Comparison of ENCODE assay signal across 24 cellular contexts in the genomic region with DNA sequence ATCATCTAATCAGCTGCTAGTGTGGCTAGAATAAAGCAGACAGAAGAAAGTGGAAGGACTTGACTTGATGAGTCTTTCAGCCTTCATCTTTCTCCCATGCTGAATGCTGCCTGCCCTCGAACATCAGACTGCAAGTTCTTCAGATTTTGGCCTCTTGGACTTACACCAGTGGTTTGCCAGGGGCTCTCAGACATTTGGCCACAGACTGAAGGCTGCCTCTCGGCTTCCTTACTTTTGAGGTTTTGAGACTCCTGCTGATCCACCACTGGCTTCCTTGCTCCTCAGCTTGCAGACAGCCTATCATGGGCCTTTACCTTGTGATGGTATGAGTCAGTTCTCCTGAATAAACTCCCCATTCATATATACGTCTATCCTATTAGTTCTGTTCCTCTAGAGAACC. TPM values are rescaled to one million over a fixed set of nuclear protein-coding genes. Genes with fewer than 3 reads are reported as not detected.
"Had no signal": no experiment of that assay in that cellular context is flagged by ENCODE, and none has a peak within 500 bp of the region (broad histone marks: within the 10 kb centered on the region; RNA-seq: fewer than 3 reads in every experiment).

No MANE protein-coding gene starts in this region.

- H3K4me3 ChIP-seq: colonic mucosa, coronary artery, dorsolateral prefrontal cortex, esophagus squamous epithelium, gastrocnemius medialis, gastroesophageal sphincter, heart left ventricle, heart right ventricle had no signal

- H3K4me1 ChIP-seq: colonic mucosa, esophagus squamous epithelium, foreskin keratinocyte, gastrocnemius medialis, gastroesophageal sphincter, heart left ventricle, heart right ventricle had no signal

- H3K27ac Mint-ChIP-seq: dendritic cell treated with granulocyte-macrophage colony-stimulating factor and Interleukin-4, amounts not matched to agents 40 ng/mL and 50 ng/mL, for 4 days; effector memory CD8-positive, alpha-beta T cell; endodermal cell had no signal

- H3K9me3 ChIP-seq: colonic mucosa, esophagus squamous epithelium, gastrocnemius medialis had no signal

- H3K36me3 ChIP-seq: colonic mucosa, esophagus squamous epithelium, gastrocnemius medialis, gastroesophageal sphincter, heart left ventricle, heart right ventricle had no signal

- H3K27me3 ChIP-seq: colonic mucosa, dorsolateral prefrontal cortex, esophagus squamous epithelium, foreskin keratinocyte, gastrocnemius medialis, heart left ventricle had no signal

- H3K4me3 Mint-ChIP-seq: dendritic cell treated with granulocyte-macrophage colony-stimulating factor and Interleukin-4, amounts not matched to agents 40 ng/mL and 50 ng/mL, for 4 days; effector memory CD8-positive, alpha-beta T cell; endodermal cell had no signal

- ATAC-seq: effector memory CD8-positive, alpha-beta T cell; esophagus mucosa; foreskin keratinocyte; gastrocnemius medialis; gastroesophageal sphincter; heart left ventricle; heart right ventricle had no signal

- H3K27ac ChIP-seq: colonic mucosa, coronary artery, dorsolateral prefrontal cortex, epithelial cell of prostate, esophagus squamous epithelium, foreskin keratinocyte, gastrocnemius medialis, gastroesophageal sphincter, heart left ventricle, heart right ventricle had no signal

- DNase-seq: colonic mucosa; cortex of kidney; dermis blood vessel endothelial cell; dorsolateral prefrontal cortex; effector CD4-positive, alpha-beta T cell; effector CD8-positive, alpha-beta T cell; effector memory CD4-positive, alpha-beta T cell; effector memory CD8-positive, alpha-beta T cell; endodermal cell; erythroblast; esophagus squamous epithelium; foreskin fibroblast; foreskin keratinocyte; foreskin melanocyte; gastrocnemius medialis; glutamatergic neuron; heart left ventricle; heart right ventricle had no signal

- H3K9me3 Mint-ChIP-seq: dendritic cell treated with granulocyte-macrophage colony-stimulating factor and Interleukin-4, amounts not matched to agents 40 ng/mL and 50 ng/mL, for 4 days had no signal

- H3K27me3 Mint-ChIP-seq: dendritic cell treated with granulocyte-macrophage colony-stimulating factor and Interleukin-4, amounts not matched to agents 40 ng/mL and 50 ng/mL, for 4 days had no signal

RNA-seq across cellular contexts. Expression of gene PLPP4, which starts 26.0 kb away (rescaled TPM):
- total RNA-seq: dermis microvascular lymphatic vessel endothelial cell, esophagus mucosa, gastrocnemius medialis, heart right ventricle had no signal
